Comparison of ENCODE assay signal across 9 cellular contexts in genomic region chr11:67436459-67437081, GRCh38. TPM values are rescaled to one million over a fixed set of nuclear protein-coding genes. Genes with fewer than 3 reads are reported as not detected.
DNase-seq lines count a peak whose midpoint lies in the region; ATAC-seq and TF ChIP-seq lines count a peak whose summit lies in the region.
"Had no signal": no experiment of that assay in that cellular context is flagged by ENCODE, and none has a peak within 500 bp of the region (broad histone marks: within the 10 kb centered on the region; RNA-seq: fewer than 3 reads in every experiment).

No MANE protein-coding gene starts in this region.

- WGBS in lower leg skin, 2 donors: 42 to 47% methylated on average over 6 of the region's 6 CpGs

- intact Hi-C loops in lower leg skin (cut with DNase I; ENCODE audit: low total_unique reads): no loop called here

- peaks cover 88% of the 10 kb centered on the region for H3K4me1 ChIP-seq in CD4-positive, CD25-positive, alpha-beta regulatory T cell (ENCODE audit: control insufficient read depth, insufficient read depth, low read length, poor library complexity, severe bottlenecking)

- TF ChIP-seq POLR2A in lower leg skin (IDR thresholded peaks at IDR 0.05): no peak

- H3K4me3 ChIP-seq in CD4-positive, CD25-positive, alpha-beta regulatory T cell (ENCODE audit: low read depth, low read length): peak overlapping the region; percentile 90
- H3K4me3 ChIP-seq in H7 (ENCODE audit: insufficient read depth, low read depth, low read length) (no peak overlapping the region), lower leg skin (ENCODE audit: low read depth, poor library complexity, severe bottlenecking) (no peak overlapping the region)

- peaks cover 18% of the 10 kb centered on the region for H3K36me3 ChIP-seq in CD4-positive, CD25-positive, alpha-beta regulatory T cell (ENCODE audit: control insufficient read depth, insufficient read depth, low read length)
- H3K36me3 ChIP-seq in H7 (replicated peaks; ENCODE audit: control insufficient read depth, insufficient read depth, low read length): peaks cover 17% of the 10 kb centered on the region

- peaks cover 10% of the 10 kb centered on the region for H3K36me3 Mint-ChIP-seq in CD4-positive, CD25-positive, alpha-beta regulatory T cell
- peaks cover 22% of the 10 kb centered on the region for H3K36me3 Mint-ChIP-seq in endothelial cell (ENCODE audit: low read depth, unreplicated experiment)

- H3K27ac Mint-ChIP-seq in CD4-positive, CD25-positive, alpha-beta regulatory T cell: peak overlapping the region; percentile 86 to 94 (median 92)
- peak overlapping the region; percentile 42 for H3K27ac Mint-ChIP-seq in endothelial cell (ENCODE audit: unreplicated experiment)

- H3K27ac ChIP-seq in CD4-positive, CD25-positive, alpha-beta regulatory T cell (ENCODE audit: insufficient read depth, low read length, poor library complexity, severe bottlenecking): peak overlapping the region; percentile 94
- peak overlapping the region; percentile 98; the same call in 1 of the 2 replicates for H3K27ac ChIP-seq in VCaP

- H3K4me1 Mint-ChIP-seq in CD4-positive, CD25-positive, alpha-beta regulatory T cell: peaks cover 0 to 79% (median 30%) of the 10 kb centered on the region in 4 donors
- peaks cover 9% of the 10 kb centered on the region for H3K4me1 Mint-ChIP-seq in endothelial cell (ENCODE audit: unreplicated experiment)

- H3K27me3 Mint-ChIP-seq in CD4-positive, CD25-positive, alpha-beta regulatory T cell: no peaks in the 10 kb centered on the region
- peaks cover 24% of the 10 kb centered on the region for H3K27me3 Mint-ChIP-seq in endothelial cell (ENCODE audit: unreplicated experiment)

- TF ChIP-seq CTCF in VCaP (conservative IDR thresholded peaks at IDR 0.05) (no peak), endothelial cell (IDR thresholded peaks at IDR 0.05; ENCODE audit: unreplicated experiment) (no peak), lower leg skin (IDR thresholded peaks at IDR 0.05) (no peak)

- H3K27me3 ChIP-seq in CD4-positive, CD25-positive, alpha-beta regulatory T cell (ENCODE audit: control insufficient read depth, insufficient read depth, low read length): no peaks in the 10 kb centered on the region
- H3K27me3 ChIP-seq in H7 (ENCODE audit: control insufficient read depth, insufficient read depth, low read length): no peaks in the 10 kb centered on the region

- no peaks in the 10 kb centered on the region for H3K9me3 ChIP-seq in CD4-positive, CD25-positive, alpha-beta regulatory T cell (ENCODE audit: control insufficient read depth in 2 of 2, low read length in 2 of 2)

- H3K4me3 Mint-ChIP-seq in CD4-positive, CD25-positive, alpha-beta regulatory T cell: peak overlapping the region; percentile 97 to 99 (median 98)
- peak overlapping the region; percentile 72 for H3K4me3 Mint-ChIP-seq in endothelial cell (ENCODE audit: unreplicated experiment)

- H3K9me3 Mint-ChIP-seq in CD4-positive, CD25-positive, alpha-beta regulatory T cell: no peaks in the 10 kb centered on the region
- H3K9me3 Mint-ChIP-seq in endothelial cell (ENCODE audit: unreplicated experiment): no peaks in the 10 kb centered on the region

- DNase-seq in CD4-positive, CD25-positive, alpha-beta regulatory T cell: peak in 2 of 3 donors; percentile 56 to 83
- DNase-seq in H7 (peak; percentile 94), endothelial cell (ENCODE audit: low spot score) (no peak), 8988T (no peak), epidermal melanocyte (ENCODE audit: insufficient read length, low spot score) (no peak), lower leg skin (ENCODE audit: low spot score in 2 of 2) (no peak)
- DNase-seq in stimulated activated CD4-positive, alpha-beta T cell treated with anti-CD3 and anti-CD28 coated beads, TNF-alpha, amount 100 ng/mL, for 24 hours (ENCODE audit: low read depth in 3 of 3): peak in 2 of 3 experiments; percentile 61 to 85

- peak; percentile 29 to 33 for ATAC-seq in CD4-positive, CD25-positive, alpha-beta regulatory T cell (ENCODE audit: low read depth in 2 of 2)

RNA-seq across cellular contexts. Expression of gene PTPRCAP, which starts 0.9 kb away (rescaled TPM):
- 291 TPM for total RNA-seq in CD4-positive, CD25-positive, alpha-beta regulatory T cell
- 1,000 to 10,000 TPM in 1 of 4 donors, 100 to 1,000 TPM in 3; 829 to 1,084 (median 978) TPM for polyA plus RNA-seq in CD4-positive, CD25-positive, alpha-beta regulatory T cell
- 0.74 and 2.6 TPM in 2 replicates for total RNA-seq in H7 (2014; rRNA removed; shearing (Covaris generic))
- total RNA-seq in endothelial cell (ENCODE audit: unreplicated experiment): 12.9 TPM
- 1 to 10 TPM; 1.6 to 2.9 (median 2.1) TPM for total RNA-seq in lower leg skin

RNA-seq across cellular contexts. Expression of gene CORO1B, which starts 6.7 kb away (rescaled TPM):
- 70.5 TPM for total RNA-seq in CD4-positive, CD25-positive, alpha-beta regulatory T cell
- polyA plus RNA-seq in CD4-positive, CD25-positive, alpha-beta regulatory T cell: 100 to 1,000 TPM in 1 of 4 donors, 10 to 100 TPM in 3; 46.8 to 109 (median 72.8) TPM
- 116 and 134 TPM in 2 replicates for total RNA-seq in H7 (2014; rRNA removed; shearing (Covaris generic))
- total RNA-seq in endothelial cell (ENCODE audit: unreplicated experiment) (252 TPM), lower leg skin (10 to 100 TPM; 40.1 to 79.5 (median 66.9) TPM)

RNA-seq across cellular contexts. Expression of gene RPS6KB2, which starts 8.3 kb away (rescaled TPM):
- 66.0 TPM for total RNA-seq in CD4-positive, CD25-positive, alpha-beta regulatory T cell
- 10 to 100 TPM; 44.4 to 61.5 (median 50.3) TPM for polyA plus RNA-seq in CD4-positive, CD25-positive, alpha-beta regulatory T cell
- 88.9 and 90.2 TPM in 2 replicates for total RNA-seq in H7 (2014; rRNA removed; shearing (Covaris generic))
- total RNA-seq in endothelial cell (ENCODE audit: unreplicated experiment): 44.2 TPM
- 100 to 1,000 TPM; 154 to 264 (median 203) TPM for total RNA-seq in lower leg skin

RNA-seq across cellular contexts. Expression of gene GPR152, which starts 16.0 kb away (rescaled TPM):
- not detected for total RNA-seq in CD4-positive, CD25-positive, alpha-beta regulatory T cell
- polyA plus RNA-seq in CD4-positive, CD25-positive, alpha-beta regulatory T cell: under 1 TPM; 0.13 to 0.84 (median 0.35) TPM
- not detected in 2 replicates for total RNA-seq in H7 (2014; rRNA removed; shearing (Covaris generic))
- total RNA-seq in endothelial cell (ENCODE audit: unreplicated experiment) (not detected), lower leg skin (not detected)
- total RNA-seq: subcutaneous adipose tissue had no signal

RNA-seq across cellular contexts. Expression of gene CABP4, which starts 18.6 kb away (rescaled TPM):
- total RNA-seq in CD4-positive, CD25-positive, alpha-beta regulatory T cell: 13.2 TPM
- polyA plus RNA-seq in CD4-positive, CD25-positive, alpha-beta regulatory T cell: 1 to 10 TPM in 1 of 4 donors, under 1 TPM in 3; 0.57 to 1.2 (median 0.92) TPM
- not detected in 2 replicates for total RNA-seq in H7 (2014; rRNA removed; shearing (Covaris generic))
- total RNA-seq in endothelial cell (ENCODE audit: unreplicated experiment) (not detected), lower leg skin (under 1 TPM in 2 of 4 donors, not detected in 2; 0.11 to 0.25 TPM)

Comparison
In these comparisons a context has a peak if more than half of its experiments do, and no peak if none do; other contexts are left out.
1. DNase-seq: peak in CD4-positive, CD25-positive, alpha-beta regulatory T cell (2 of 3), H7 (single experiment) and stimulated activated CD4-positive, alpha-beta T cell treated with anti-CD3 and anti-CD28 coated beads, TNF-alpha, amount 100 ng/mL, for 24 hours (2 of 3); none in endothelial cell (single experiment), 8988T (single experiment), epidermal melanocyte (single experiment) and lower leg skin (0 of 2).
2. RNA of gene PTPRCAP, which starts 0.9 kb away (total RNA-seq): 291 TPM in CD4-positive, CD25-positive, alpha-beta regulatory T cell (single experiment); 12.9 TPM in endothelial cell (single experiment), 0.74 to 2.6 TPM in H7 and 1.6 to 2.9 TPM in lower leg skin; every median in the first group is over 10 times any median in the second.